ENCODE assay signal across 9 cellular contexts in the genomic region with DNA sequence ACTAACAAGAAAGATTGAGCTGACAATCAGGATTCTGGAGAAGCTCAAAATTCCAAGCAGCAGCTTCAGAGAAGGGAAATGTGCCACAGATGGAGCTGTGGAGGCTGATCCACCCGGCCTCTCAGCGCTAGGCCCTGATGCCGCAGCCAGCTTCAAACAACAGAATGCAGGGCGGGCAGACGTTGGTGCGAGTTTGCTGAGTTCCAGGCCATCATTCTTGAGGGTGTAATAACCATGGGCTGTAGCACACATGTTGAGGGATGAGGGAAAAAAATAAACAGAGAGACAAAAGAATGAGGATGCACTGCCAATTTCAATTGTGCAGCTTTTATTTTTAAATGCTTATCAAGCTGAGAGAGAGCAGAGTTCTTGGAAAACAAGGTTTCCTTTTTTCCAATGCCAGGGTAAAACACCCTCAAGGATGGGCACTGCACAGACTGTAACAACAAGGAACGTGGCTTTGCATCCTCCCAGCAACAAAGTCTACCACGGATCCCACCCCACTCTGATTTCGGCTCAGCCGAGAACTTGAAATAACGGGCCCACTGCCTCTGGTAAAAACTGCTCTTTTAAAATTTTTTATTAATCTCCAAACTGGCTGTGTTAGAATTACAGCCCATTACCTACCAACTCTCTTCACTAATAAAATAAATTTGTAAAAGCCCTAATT.
DNase-seq lines count a peak whose midpoint lies in the region; ATAC-seq and TF ChIP-seq lines count a peak whose summit lies in the region.
"Had no signal": no experiment of that assay in that cellular context is flagged by ENCODE, and none has a peak within 500 bp of the region (broad histone marks: within the 10 kb centered on the region; RNA-seq: fewer than 3 reads in every experiment).

No MANE protein-coding gene starts in this region.

- TF ChIP-seq POLR2A in breast epithelium (IDR thresholded peaks at IDR 0.05) (no peak), vagina (IDR thresholded peaks at IDR 0.05) (no peak)

- H3K36me3 ChIP-seq in breast epithelium = no peaks in the 10 kb centered on the region
- H3K36me3 ChIP-seq in effector memory CD4-positive, alpha-beta T cell (ENCODE audit: control insufficient read depth, insufficient read depth, low read length) = peaks cover 3% of the 10 kb centered on the region
- no peaks in the 10 kb centered on the region for H3K36me3 ChIP-seq in vagina

- H3K27me3 ChIP-seq in breast epithelium (no peaks in the 10 kb centered on the region), vagina (no peaks in the 10 kb centered on the region)
- H3K27me3 ChIP-seq in effector memory CD4-positive, alpha-beta T cell (replicated peaks; ENCODE audit: control insufficient read depth, insufficient read depth, low read length, poor library complexity, severe bottlenecking) = no peaks in the 10 kb centered on the region

- H3K9me3 ChIP-seq in breast epithelium (no peaks in the 10 kb centered on the region), vagina (no peaks in the 10 kb centered on the region)
- no peaks in the 10 kb centered on the region for H3K9me3 ChIP-seq in effector memory CD4-positive, alpha-beta T cell (ENCODE audit: control insufficient read depth, low read length)

- H3K27me3 Mint-ChIP-seq in MCF 10A (ENCODE audit: insufficient read depth, unreplicated experiment) = no peaks in the 10 kb centered on the region
- no peaks in the 10 kb centered on the region for H3K27me3 Mint-ChIP-seq in naive B cell

- no peak for DNase-seq in breast epithelium (ENCODE audit: low spot score in 2 of 2)
- DNase-seq in MCF 10A (ENCODE audit: unreplicated experiment) = no peak
- no peak for DNase-seq in effector memory CD4-positive, alpha-beta T cell
- no peak for DNase-seq in naive B cell
- DNase-seq in vagina (ENCODE audit: extremely low spot score in 2 of 2) = no peak
- no peak for DNase-seq in stimulated activated CD4-positive, alpha-beta T cell treated with anti-CD3 and anti-CD28 coated beads, Interleukin-2, amount 100 ng/mL, for 24 hours
- DNase-seq in A172 (ENCODE audit: low spot score) = no peak
- DNase-seq: H9 had no signal

- H3K36me3 Mint-ChIP-seq in MCF 10A (ENCODE audit: insufficient read depth, unreplicated experiment) = peaks cover 19% of the 10 kb centered on the region
- peaks cover 0 to 4% of the 10 kb centered on the region in 2 donors for H3K36me3 Mint-ChIP-seq in naive B cell

- H3K4me1 ChIP-seq in breast epithelium (peaks cover 0 to 17% of the 10 kb centered on the region in 2 donors), vagina (peaks cover 53% of the 10 kb centered on the region)
- H3K4me1 ChIP-seq in effector memory CD4-positive, alpha-beta T cell (ENCODE audit: control insufficient read depth, insufficient read depth, low read length, poor library complexity, severe bottlenecking) = peaks cover 26% of the 10 kb centered on the region

- ATAC-seq in naive B cell (ENCODE audit: low read depth in 2 of 2) = no peak
- ATAC-seq in HG03108 (IDR thresholded peaks at IDR 0.05; ENCODE audit: unreplicated experiment) = no peak

- POLR2A ChIA-PET in MCF 10A (lab: Yijun Ruan, JAX) = interaction anchor here (0.8 to 1.2 kb wide), 3 partner anchors 9 to 141 kb away, joined by 3 to 5 read pairs (median 3); no protein-coding TSS in a partner anchor

- no TSS peak for BruUV-seq in MCF 10A (replicated peaks; lab: Mats Ljungman, UMichigan)

- intact Hi-C loops in breast epithelium (cut with DNase I; ENCODE audit: low total_unique reads) = no loop called here
- intact Hi-C loops in MCF 10A (cut with micrococcal nuclease) = no loop called here
- intact Hi-C loops in vagina (cut with DNase I) = loop anchor here (5.0 kb wide), 1 partner anchor 36 kb away; no protein-coding TSS in a partner anchor

- H3K4me1 Mint-ChIP-seq in MCF 10A (ENCODE audit: insufficient read depth, unreplicated experiment) = peaks cover 7% of the 10 kb centered on the region
- peaks cover 13 to 33% (median 25%) of the 10 kb centered on the region in 3 donors for H3K4me1 Mint-ChIP-seq in naive B cell

- H3K4me3 ChIP-seq in breast epithelium (peak overlapping the region in 1 of 3 donors; percentile 29), vagina (no peak overlapping the region)
- no peak overlapping the region for H3K4me3 ChIP-seq in effector memory CD4-positive, alpha-beta T cell (ENCODE audit: insufficient read depth, low read depth, low read length, poor library complexity, severe bottlenecking)

- H3K27ac ChIP-seq in breast epithelium = peak overlapping the region; percentile 76 to 91
- H3K27ac ChIP-seq in effector memory CD4-positive, alpha-beta T cell (ENCODE audit: insufficient read depth, low read length, poor library complexity, severe bottlenecking) = peak overlapping the region; percentile 76
- peak overlapping the region; percentile 85 for H3K27ac ChIP-seq in vagina

- no peak overlapping the region for H3K4me3 Mint-ChIP-seq in MCF 10A (ENCODE audit: unreplicated experiment)
- H3K4me3 Mint-ChIP-seq in naive B cell = peak overlapping the region in 1 of 8 donors; percentile 51

- TF ChIP-seq CTCF in breast epithelium (IDR thresholded peaks at IDR 0.05) (no peak), MCF 10A (IDR thresholded peaks at IDR 0.05; ENCODE audit: unreplicated experiment) (no peak), vagina (IDR thresholded peaks at IDR 0.05) (no peak)

- H3K27ac Mint-ChIP-seq in MCF 10A (ENCODE audit: low read depth, unreplicated experiment) (no peak overlapping the region), naive B cell (peak overlapping the region in 4 of 6 donors; percentile 57 to 78 (median 66))

- H3K9me3 Mint-ChIP-seq in MCF 10A (ENCODE audit: unreplicated experiment) = no peaks in the 10 kb centered on the region
- no peaks in the 10 kb centered on the region for H3K9me3 Mint-ChIP-seq in naive B cell
- H3K9me3 Mint-ChIP-seq: H9 had no signal

- CTCF ChIA-PET in MCF 10A (lab: Yijun Ruan, JAX) = interaction anchor here (1.3 kb wide), 1 partner anchor 31 kb away, joined by 4 read pairs; no protein-coding TSS in a partner anchor
